ENCODE assay signal across 15 cellular contexts in the genomic region with DNA sequence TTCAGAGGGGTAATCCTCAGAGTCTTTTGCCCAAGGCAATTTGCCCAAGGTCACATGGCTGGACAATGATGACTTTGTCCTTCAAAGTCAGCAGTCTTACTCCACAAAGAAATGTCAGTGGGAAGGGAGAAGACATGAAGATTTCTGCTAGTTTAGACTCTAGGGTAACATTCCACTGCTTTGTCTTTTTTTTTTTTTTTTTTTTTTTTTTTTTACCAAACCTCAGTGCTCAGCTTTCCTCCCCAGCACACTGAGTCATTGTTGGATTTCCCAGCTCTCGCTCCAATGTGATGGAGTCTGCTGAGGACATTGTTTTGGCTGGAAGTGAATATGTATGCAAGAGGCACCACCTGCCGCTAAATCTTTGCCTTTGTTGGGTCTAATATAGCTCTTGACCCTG. TPM values are rescaled to one million over a fixed set of nuclear protein-coding genes. Genes with fewer than 3 reads are reported as not detected.
DNase-seq lines count a peak whose midpoint lies in the region; ATAC-seq and TF ChIP-seq lines count a peak whose summit lies in the region.
"Had no signal": no experiment of that assay in that cellular context is flagged by ENCODE, and none has a peak within 500 bp of the region (broad histone marks: within the 10 kb centered on the region; RNA-seq: fewer than 3 reads in every experiment).

No MANE protein-coding gene starts in this region.

- H3K27ac Mint-ChIP-seq in stimulated activated effector memory CD8-positive, alpha-beta T cell treated with anti-CD3 and anti-CD28 coated beads, Interleukin-12 subunit alpha, Interleukin-12 subunit beta, amount 100 ng/mL, for 72 hours, result no peak overlapping the region
- H3K27ac Mint-ChIP-seq: progenitor cell of endocrine pancreas; stimulated activated naive CD8-positive, alpha-beta T cell treated with anti-CD3 and anti-CD28 coated beads, Interleukin-15, Interleukin-2, amounts not matched to agents 100 ng/mL and 50 ng/mL, for 24 hours had no signal

- no peak for ATAC-seq in GM18498 (IDR thresholded peaks at IDR 0.05; ENCODE audit: unreplicated experiment)
- no peak for ATAC-seq in omental fat pad (ENCODE audit: low FRiP score)
- no peak for ATAC-seq in stimulated activated effector memory CD8-positive, alpha-beta T cell treated with anti-CD3 and anti-CD28 coated beads, Interleukin-12 subunit alpha, Interleukin-12 subunit beta, amount 100 ng/mL, for 72 hours

- WGBS in tibial nerve, 2 donors, result 29 to 31% methylated on average over 1 to 2 of the region's 2 CpGs

- H3K27me3 ChIP-seq in adipocyte (replicated peaks; ENCODE audit: control insufficient read depth, insufficient read depth, low read length) (no peaks in the 10 kb centered on the region), tibial nerve (no peaks in the 10 kb centered on the region)

- H3K4me3 ChIP-seq in adipocyte (ENCODE audit: low read length) (no peak overlapping the region), fibroblast of villous mesenchyme (ENCODE audit: low read depth, low read length) (no peak overlapping the region), retinal pigment epithelial cell (ENCODE audit: low read length) (no peak overlapping the region), tibial nerve (no peak overlapping the region)

- H3K9me3 Mint-ChIP-seq in stimulated activated effector memory CD8-positive, alpha-beta T cell treated with anti-CD3 and anti-CD28 coated beads, Interleukin-12 subunit alpha, Interleukin-12 subunit beta, amount 100 ng/mL, for 72 hours, result no peaks in the 10 kb centered on the region
- H3K9me3 Mint-ChIP-seq: stimulated activated naive CD8-positive, alpha-beta T cell treated with anti-CD3 and anti-CD28 coated beads, Interleukin-15, Interleukin-2, amounts not matched to agents 100 ng/mL and 50 ng/mL, for 24 hours had no signal

- TF ChIP-seq POLR2A in tibial nerve (IDR thresholded peaks at IDR 0.05), result no peak

- TF ChIP-seq EP300 in tibial nerve (IDR thresholded peaks at IDR 0.05), result no peak

- peaks cover 23% of the 10 kb centered on the region for H3K4me1 Mint-ChIP-seq in stimulated activated effector memory CD8-positive, alpha-beta T cell treated with anti-CD3 and anti-CD28 coated beads, Interleukin-12 subunit alpha, Interleukin-12 subunit beta, amount 100 ng/mL, for 72 hours

- peak overlapping the region in 2 of 4 donors; percentile 21 to 47 for H3K27ac ChIP-seq in tibial nerve

- H3K4me3 Mint-ChIP-seq in stimulated activated effector memory CD8-positive, alpha-beta T cell treated with anti-CD3 and anti-CD28 coated beads, Interleukin-12 subunit alpha, Interleukin-12 subunit beta, amount 100 ng/mL, for 72 hours, result no peak overlapping the region
- H3K4me3 Mint-ChIP-seq: stimulated activated naive CD8-positive, alpha-beta T cell treated with anti-CD3 and anti-CD28 coated beads, Interleukin-15, Interleukin-2, amounts not matched to agents 100 ng/mL and 50 ng/mL, for 24 hours had no signal

- H3K4me1 ChIP-seq in adipocyte (ENCODE audit: control insufficient read depth, insufficient read depth, low read length), result peaks cover 12% of the 10 kb centered on the region
- peaks cover 0 to 39% (median 4%) of the 10 kb centered on the region in 4 donors for H3K4me1 ChIP-seq in tibial nerve

- H3K36me3 ChIP-seq in adipocyte (ENCODE audit: control insufficient read depth, insufficient read depth, low read length, severe bottlenecking) (no peaks in the 10 kb centered on the region), tibial nerve (no peaks in the 10 kb centered on the region)

- peak; percentile 69 for DNase-seq in GM03348 (ENCODE audit: low spot score)
- peak; percentile 62 for DNase-seq in adipocyte (ENCODE audit: low read depth)
- peak; percentile 68 for DNase-seq in fibroblast of villous mesenchyme (ENCODE audit: low read depth)
- peak; percentile 47 for DNase-seq in retinal pigment epithelial cell (ENCODE audit: low read depth)
- no peak for DNase-seq in omental fat pad (ENCODE audit: low spot score)
- no peak for DNase-seq in tibial nerve (ENCODE audit: low spot score in 2 of 2)
- DNase-seq in stimulated activated effector memory CD8-positive, alpha-beta T cell treated with anti-CD3 and anti-CD28 coated beads, Interleukin-12 subunit alpha, Interleukin-12 subunit beta, amount 100 ng/mL, for 72 hours (ENCODE audit: low spot score in 2 of 2), result no peak
- DNase-seq: activated gamma-delta T cell, cortex of kidney, NCI-H2081 treated with DMSO at 0.1 percent for 48 hours, SW 1271 had no signal

- H3K36me3 Mint-ChIP-seq in stimulated activated effector memory CD8-positive, alpha-beta T cell treated with anti-CD3 and anti-CD28 coated beads, Interleukin-12 subunit alpha, Interleukin-12 subunit beta, amount 100 ng/mL, for 72 hours, result no peaks in the 10 kb centered on the region

- H3K9ac ChIP-seq in adipocyte (ENCODE audit: low read length), result no peak overlapping the region

- no peak for TF ChIP-seq CTCF in fibroblast of villous mesenchyme (IDR thresholded peaks at IDR 0.05; ENCODE audit: insufficient read depth, low read depth, low read length)
- TF ChIP-seq CTCF in retinal pigment epithelial cell (conservative IDR thresholded peaks at IDR 0.05; ENCODE audit: low read depth, low read length), result no peak
- no peak for TF ChIP-seq CTCF in omental fat pad (IDR thresholded peaks at IDR 0.05)
- TF ChIP-seq CTCF in tibial nerve (IDR thresholded peaks at IDR 0.05), result no peak

- H3K9me3 ChIP-seq in adipocyte (ENCODE audit: control insufficient read depth, low read length), result no peaks in the 10 kb centered on the region
- no peaks in the 10 kb centered on the region for H3K9me3 ChIP-seq in tibial nerve

RNA-seq across cellular contexts. Expression of gene C1QTNF7, which starts 7.2 kb away (rescaled TPM):
- 1.7 and 1.9 TPM in 2 replicates for total RNA-seq in fibroblast of villous mesenchyme
- total RNA-seq in omental fat pad, result 1 to 10 TPM; 2.3 to 9.7 (median 5.5) TPM
- 10 to 100 TPM in 2 of 4 donors, 1 to 10 TPM in 2; 5.7 to 11.0 (median 8.2) TPM for total RNA-seq in tibial nerve
- total RNA-seq: glomerular endothelial cell, progenitor cell of endocrine pancreas had no signal

RNA-seq across cellular contexts. Expression of gene CC2D2A, which starts 49.0 kb away (rescaled TPM):
- total RNA-seq in fibroblast of villous mesenchyme (23.7 and 26.7 TPM in 2 replicates), omental fat pad (10 to 100 TPM in 3 of 4 donors, 1 to 10 TPM in 1; 9.6 to 25.2 (median 11.9) TPM), tibial nerve (10 to 100 TPM; 29.5 to 47.9 (median 38.4) TPM)

Comparison
In these comparisons a context has a peak if more than half of its experiments do, and no peak if none do; other contexts are left out.
1. DNase-seq: peak in GM03348 (single experiment), adipocyte (single experiment), fibroblast of villous mesenchyme (single experiment) and retinal pigment epithelial cell (single experiment); none in omental fat pad (single experiment), tibial nerve (0 of 2) and stimulated activated effector memory CD8-positive, alpha-beta T cell treated with anti-CD3 and anti-CD28 coated beads, Interleukin-12 subunit alpha, Interleukin-12 subunit beta, amount 100 ng/mL, for 72 hours (0 of 2).